In genomic region chr17:77462553-77463497, GRCh38 we compare ENCODE assay signal across 9 cellular contexts.
A peak's percentile ranks its signal among the peaks of the same experiment; 100 is the strongest.
DNase-seq lines count a peak whose midpoint lies in the region; TF ChIP-seq lines count a peak whose summit lies in the region.
"Had no signal": no experiment of that assay in that cellular context is flagged by ENCODE, and none has a peak within 500 bp of the region (broad histone marks: within the 10 kb centered on the region; RNA-seq: fewer than 3 reads in every experiment).

No MANE protein-coding gene starts in this region.

- TF ChIP-seq EP300 in tibial nerve (IDR thresholded peaks at IDR 0.05), result no peak

- CTCF ChIA-PET in activated naive CD4-positive, alpha-beta T cell treated with anti-CD3 and anti-CD28 coated beads, Interleukin-2, amount 10 ng/mL, durations not matched to agents 7 days and 5 days (lab: Charles Lee), result interaction anchor here (0.9 to 2.1 kb wide), 4 partner anchors 12 to 33 kb away, joined by 4 to 7 read pairs (median 4); no protein-coding TSS in a partner anchor

- 84 to 85% methylated on average over 16 of the region's 16 CpGs for WGBS in tibial nerve, 2 donors

- no peak for TF ChIP-seq CTCF in tibial nerve (IDR thresholded peaks at IDR 0.05)

- peaks cover 92% of the 10 kb centered on the region for H3K4me1 Mint-ChIP-seq in activated naive CD4-positive, alpha-beta T cell treated with anti-CD3 and anti-CD28 coated beads, Interleukin-2, amount 10 ng/mL, durations not matched to agents 7 days and 5 days
- H3K4me1 Mint-ChIP-seq in activated naive CD8-positive, alpha-beta T cell (ENCODE audit: low read depth), result peaks cover 82% of the 10 kb centered on the region

- H3K4me1 ChIP-seq in muscle layer of duodenum (ENCODE audit: control insufficient read depth in 1 of 2, insufficient read depth in 2 of 2, low read length in 2 of 2) (peaks cover 16 to 34% of the 10 kb centered on the region in 2 donors), tibial nerve (peaks cover 0 to 96% (median 86%) of the 10 kb centered on the region in 4 donors)

- H3K27ac ChIP-seq in muscle layer of duodenum (ENCODE audit: low read length), result peak overlapping the region; percentile 74
- peak overlapping the region in 3 of 4 donors; percentile 61 to 90 (median 81) for H3K27ac ChIP-seq in tibial nerve

- H3K36me3 ChIP-seq in muscle layer of duodenum (ENCODE audit: control insufficient read depth in 1 of 2, insufficient read depth in 2 of 2, low read length in 2 of 2), result no peaks in the 10 kb centered on the region
- H3K36me3 ChIP-seq in tibial nerve, result no peaks in the 10 kb centered on the region
- H3K36me3 ChIP-seq: uterus had no signal

- peak overlapping the region; percentile 100 for H3K4me3 Mint-ChIP-seq in activated naive CD4-positive, alpha-beta T cell treated with anti-CD3 and anti-CD28 coated beads, Interleukin-2, amount 10 ng/mL, durations not matched to agents 7 days and 5 days
- peak overlapping the region; percentile 78 for H3K4me3 Mint-ChIP-seq in activated naive CD8-positive, alpha-beta T cell

- no peak overlapping the region for H3K4me3 ChIP-seq in muscle layer of duodenum (ENCODE audit: low read depth in 1 of 2, low read length in 2 of 2)
- H3K4me3 ChIP-seq in tibial nerve, result no peak overlapping the region
- H3K4me3 ChIP-seq: uterus had no signal

- TF ChIP-seq POLR2A in tibial nerve (IDR thresholded peaks at IDR 0.05), result no peak

- DNase-seq in activated naive CD4-positive, alpha-beta T cell treated with anti-CD3 and anti-CD28 coated beads, Interleukin-2, amount 10 ng/mL, durations not matched to agents 7 days and 5 days, result no peak
- no peak for DNase-seq in activated naive CD4-positive, alpha-beta T cell treated with anti-CD3 and anti-CD28 coated beads, Interleukin-2, amount 50 U/mL, for 16 hours
- DNase-seq in tibial nerve (ENCODE audit: low spot score in 2 of 2), result no peak
- DNase-seq in effector CD4-positive, alpha-beta T cell, result no peak
- no peak for DNase-seq in MV-4-11 (lab: John Stamatoyannopoulos, UW)
- no peak for DNase-seq in hypothalamus (lab: John Stamatoyannopoulos, UW)
- DNase-seq: uterus had no signal

- peak overlapping the region; percentile 94 for H3K27ac Mint-ChIP-seq in activated naive CD4-positive, alpha-beta T cell treated with anti-CD3 and anti-CD28 coated beads, Interleukin-2, amount 10 ng/mL, durations not matched to agents 7 days and 5 days
- H3K27ac Mint-ChIP-seq in activated naive CD8-positive, alpha-beta T cell, result peak overlapping the region; percentile 98

- H3K9me3 ChIP-seq in muscle layer of duodenum (ENCODE audit: control insufficient read depth in 1 of 2, low read length in 2 of 2) (no peaks in the 10 kb centered on the region), tibial nerve (no peaks in the 10 kb centered on the region)
- H3K9me3 ChIP-seq: uterus had no signal

- no peaks in the 10 kb centered on the region for H3K27me3 ChIP-seq in muscle layer of duodenum (ENCODE audit: low read depth, low read length)
- no peaks in the 10 kb centered on the region for H3K27me3 ChIP-seq in tibial nerve
- H3K27me3 ChIP-seq: uterus had no signal

- no peaks in the 10 kb centered on the region for H3K27me3 Mint-ChIP-seq in activated naive CD4-positive, alpha-beta T cell treated with anti-CD3 and anti-CD28 coated beads, Interleukin-2, amount 10 ng/mL, durations not matched to agents 7 days and 5 days
- H3K27me3 Mint-ChIP-seq in activated naive CD8-positive, alpha-beta T cell, result no peaks in the 10 kb centered on the region

- H3K36me3 Mint-ChIP-seq in activated naive CD4-positive, alpha-beta T cell treated with anti-CD3 and anti-CD28 coated beads, Interleukin-2, amount 10 ng/mL, durations not matched to agents 7 days and 5 days, result peaks cover 63% of the 10 kb centered on the region
- H3K36me3 Mint-ChIP-seq in activated naive CD8-positive, alpha-beta T cell, result peaks cover 8% of the 10 kb centered on the region

- no peaks in the 10 kb centered on the region for H3K9me3 Mint-ChIP-seq in activated naive CD4-positive, alpha-beta T cell treated with anti-CD3 and anti-CD28 coated beads, Interleukin-2, amount 10 ng/mL, durations not matched to agents 7 days and 5 days
- H3K9me3 Mint-ChIP-seq in activated naive CD8-positive, alpha-beta T cell (ENCODE audit: low read depth), result no peaks in the 10 kb centered on the region
